ENCODE assay signal across 25 cellular contexts in genomic region chr5:137205237-137205636, GRCh38.
DNase-seq lines count a peak whose midpoint lies in the region; ATAC-seq and TF ChIP-seq lines count a peak whose summit lies in the region.
"Had no signal": no experiment of that assay in that cellular context is flagged by ENCODE, and none has a peak within 500 bp of the region (broad histone marks: within the 10 kb centered on the region; RNA-seq: fewer than 3 reads in every experiment).

No MANE protein-coding gene starts in this region.

- in situ Hi-C loops in brain microvascular endothelial cell (cut with HindIII; ENCODE audit: low pct_ligation_motif_present, low sequenced_read_pairs) = no loop called here

- 0 out of 2 replicates have a peak overlapping the region, but pooled peaks have one; percentile 56 for H3K4me2 ChIP-seq in SK-N-SH

- H3K4me3 ChIP-seq in SK-N-SH (ENCODE audit: low read depth in 2 of 2, low read length in 1 of 2) (no peak overlapping the region), brain microvascular endothelial cell (ENCODE audit: low read depth, low read length) (no peak overlapping the region)
- H3K4me3 ChIP-seq: mucosa of descending colon, psoas muscle, skin epidermis had no signal

- TF ChIP-seq CTCF in SK-N-SH (IDR thresholded peaks at IDR 0.05) (no peak), brain microvascular endothelial cell (IDR thresholded peaks at IDR 0.05; ENCODE audit: low read depth, low read length, missing control alignments) (no peak)

- CTCF ChIA-PET in SK-N-SH (lab: Yijun Ruan, JAX) = interaction anchor here (1.1 to 1.5 kb wide), 3 partner anchors 14 to 115 kb away, joined by 4 to 5 read pairs (median 4); no protein-coding TSS in a partner anchor

- ATAC-seq in SK-N-SH treated with all-trans-retinoic acid at 6 μM for 48 hours = no peak
- ATAC-seq in effector memory CD8-positive, alpha-beta T cell (replicated peaks) = no peak
- ATAC-seq: activated CD8-positive, alpha-beta T cell treated with anti-CD3 and anti-CD28 coated beads, Interleukin-2, amount 10 ng/mL, durations not matched to agents 7 days and 5 days; mucosa of descending colon; psoas muscle had no signal

- no peaks in the 10 kb centered on the region for H3K27me3 ChIP-seq in SK-N-SH (ENCODE audit: insufficient read depth)
- H3K27me3 ChIP-seq in brain microvascular endothelial cell (replicated peaks) = no peaks in the 10 kb centered on the region

- no peak for TF ChIP-seq EP300 in SK-N-SH (IDR thresholded peaks at IDR 0.05; ENCODE audit: borderline replicate concordance in 1 of 2, low read depth in 1 of 2, low read length in 1 of 2)

- no peaks in the 10 kb centered on the region for H3K4me1 Mint-ChIP-seq in effector memory CD8-positive, alpha-beta T cell (ENCODE audit: low read depth in 2 of 2)
- H3K4me1 Mint-ChIP-seq: immature natural killer cell had no signal

- H3K9ac ChIP-seq in SK-N-SH = no peak overlapping the region

- H3K27ac ChIP-seq in SK-N-SH (ENCODE audit: low read depth in 2 of 2, low read length in 1 of 2) = peak overlapping the region in 1 of 2 experiments; percentile 55; a peak in 1 of 4 replicates
- peak overlapping the region; percentile 16 for H3K27ac ChIP-seq in cingulate gyrus (ENCODE audit: low read depth, low read length)
- H3K27ac ChIP-seq in brain microvascular endothelial cell = no peak overlapping the region
- H3K27ac ChIP-seq: psoas muscle, skin epidermis had no signal

- H3F3A ChIP-seq in SK-N-SH (replicated peaks; ENCODE audit: insufficient read depth) = peaks cover 7% of the 10 kb centered on the region

- H3K9me2 ChIP-seq in SK-N-SH = no peaks in the 10 kb centered on the region

- no peak overlapping the region for H3K4me3 Mint-ChIP-seq in effector memory CD8-positive, alpha-beta T cell
- H3K4me3 Mint-ChIP-seq: activated CD8-positive, alpha-beta T cell treated with anti-CD3 and anti-CD28 coated beads, Interleukin-2, amount 10 ng/mL, durations not matched to agents 7 days and 5 days; immature natural killer cell; neural crest cell had no signal

- H3K27me3 Mint-ChIP-seq in effector memory CD8-positive, alpha-beta T cell = peaks cover 16% of the 10 kb centered on the region in 2 donors

- POLR2A ChIA-PET in SK-N-SH (lab: Yijun Ruan, JAX) = no interaction called here

- no peaks in the 10 kb centered on the region for H3K36me3 Mint-ChIP-seq in effector memory CD8-positive, alpha-beta T cell (ENCODE audit: insufficient read depth)
- H3K36me3 Mint-ChIP-seq: immature natural killer cell had no signal

- H3K79me2 ChIP-seq in SK-N-SH (ENCODE audit: insufficient read depth) = no peaks in the 10 kb centered on the region; the same call in 1 of the 2 replicates

- peaks cover 2 to 14% of the 10 kb centered on the region in 2 donors for H3K9me3 Mint-ChIP-seq in effector memory CD8-positive, alpha-beta T cell
- H3K9me3 Mint-ChIP-seq: neural crest cell had no signal

- H3K4me1 ChIP-seq in SK-N-SH (ENCODE audit: control insufficient read depth in 1 of 2, insufficient read depth in 2 of 2, low read depth in 1 of 2, low read length in 1 of 2) = peaks cover 4 to 11% of the 10 kb centered on the region in 2 experiments; a peak in 2 of 4 replicates

- no peaks in the 10 kb centered on the region for H4K20me1 ChIP-seq in SK-N-SH (ENCODE audit: insufficient read depth)

- 46% methylated on average over 4 of the region's 4 CpGs for WGBS in SK-N-SH (ENCODE audit: low lambda C conversion rate)

- TF ChIP-seq RAD21 in SK-N-SH (IDR thresholded peaks at IDR 0.05; ENCODE audit: low read length) = no peak

- DNase-seq in SK-N-SH (no peak), NCI-H69 (lab: John Stamatoyannopoulos, UW) (peak; percentile 94), pulmonary artery endothelial cell (ENCODE audit: low read depth, low spot score) (peak; percentile 2), brain microvascular endothelial cell (no peak)
- no peak for DNase-seq in activated CD4-positive, alpha-beta T cell treated with anti-CD3 and anti-CD28 coated beads, Interleukin-2, amount 50 U/mL, for 48 hours
- no peak for DNase-seq in effector memory CD8-positive, alpha-beta T cell
- DNase-seq: activated CD8-positive, alpha-beta T cell treated with anti-CD3 and anti-CD28 coated beads, Interleukin-2, amount 10 ng/mL, durations not matched to agents 7 days and 5 days; activated naive CD4-positive, alpha-beta T cell treated with Interleukin-2 at 50 U/mL for 16 hours; activated T-cell treated with anti-CD3 and anti-CD28 coated beads, Interleukin-2, amount 50 U/mL, for 1 hour; amygdala; GF-D8; immature natural killer cell; KG1; left ventricle myocardium superior; mucosa of descending colon; NCI-H2081 treated with DMSO at 0.1 percent for 48 hours; NCI-H526; psoas muscle; Right ventricle myocardium superior; stimulated activated naive CD4-positive, alpha-beta T cell; T-helper 1 cell had no signal

- no peak overlapping the region for H3K27ac Mint-ChIP-seq in effector memory CD8-positive, alpha-beta T cell
- H3K27ac Mint-ChIP-seq: activated CD8-positive, alpha-beta T cell treated with anti-CD3 and anti-CD28 coated beads, Interleukin-2, amount 10 ng/mL, durations not matched to agents 7 days and 5 days; immature natural killer cell had no signal

- H3K36me3 ChIP-seq in SK-N-SH (replicated peaks in 1 of 2; ENCODE audit: control insufficient read depth in 1 of 2, insufficient read depth in 2 of 2, low read length in 1 of 2) (no peaks in the 10 kb centered on the region), brain microvascular endothelial cell (replicated peaks) (no peaks in the 10 kb centered on the region)

- no peaks in the 10 kb centered on the region for H3K9me3 ChIP-seq in SK-N-SH
- H3K9me3 ChIP-seq: mucosa of descending colon, psoas muscle had no signal

- no peak overlapping the region for H2AFZ ChIP-seq in SK-N-SH (ENCODE audit: low read depth)

TF ChIP-seq in SK-N-SH, 30 proteins besides CTCF, POLR2A, EP300 and RAD21 (continues in another document):
- no peak for TF ChIP-seq USF2 (IDR thresholded peaks at IDR 0.05; ENCODE audit: borderline replicate concordance, low read depth, low read length)
- TF ChIP-seq IRF3 (IDR thresholded peaks at IDR 0.05; ENCODE audit: low read depth, low read length) = no peak
- TF ChIP-seq FOXJ3 (CRISPR knock-in tag; IDR thresholded peaks at IDR 0.05) = no peak
- no peak for TF ChIP-seq GABPA (IDR thresholded peaks at IDR 0.05; ENCODE audit: low read depth)
- no peak for TF ChIP-seq GATA2 (CRISPR knock-in tag; IDR thresholded peaks at IDR 0.05)
- TF ChIP-seq TEAD4 (IDR thresholded peaks at IDR 0.05; ENCODE audit: borderline replicate concordance, insufficient read depth) = no peak

TF ChIP-seq in SK-N-SH treated with all-trans-retinoic acid at 6 μM for 48 hours, 23 proteins besides CTCF, POLR2A, EP300 and RAD21:
- TF ChIP-seq ZFP30 (CRISPR knock-in tag; IDR thresholded peaks at IDR 0.05) (no peak), ZNF8 (CRISPR knock-in tag; IDR thresholded peaks at IDR 0.05) (no peak), BACH2 (CRISPR knock-in tag; IDR thresholded peaks at IDR 0.05; ENCODE audit: borderline replicate concordance) (no peak), RARB (CRISPR knock-in tag; IDR thresholded peaks at IDR 0.05) (no peak), ESRRG (CRISPR knock-in tag; IDR thresholded peaks at IDR 0.05) (no peak), ZNF565 (CRISPR knock-in tag; conservative IDR thresholded peaks at IDR 0.05; ENCODE audit: low read depth) (no peak), CREB5 (CRISPR knock-in tag; IDR thresholded peaks at IDR 0.05; ENCODE audit: low read depth) (no peak), CSRNP3 (CRISPR knock-in tag; IDR thresholded peaks at IDR 0.05) (no peak), GLIS3 (CRISPR knock-in tag; IDR thresholded peaks at IDR 0.05) (no peak), PPARA (CRISPR knock-in tag; IDR thresholded peaks at IDR 0.05; ENCODE audit: borderline replicate concordance) (no peak), TCF4 (CRISPR knock-in tag; IDR thresholded peaks at IDR 0.05; ENCODE audit: borderline replicate concordance) (no peak), ARNTL (CRISPR knock-in tag; IDR thresholded peaks at IDR 0.05; ENCODE audit: borderline replicate concordance, low read depth) (no peak), TOX (CRISPR knock-in tag; IDR thresholded peaks at IDR 0.05; ENCODE audit: borderline replicate concordance) (no peak), CSDC2 (CRISPR knock-in tag; IDR thresholded peaks at IDR 0.05) (no peak), OSR1 (CRISPR knock-in tag; IDR thresholded peaks at IDR 0.05) (no peak), SNAI2 (CRISPR knock-in tag; IDR thresholded peaks at IDR 0.05) (no peak), ZNF70 (CRISPR knock-in tag; IDR thresholded peaks at IDR 0.05) (no peak)

Comparison
In these comparisons a context has a peak if more than half of its experiments do, and no peak if none do; other contexts are left out.
1. DNase-seq: peak in NCI-H69 (single experiment) and pulmonary artery endothelial cell (single experiment); none in SK-N-SH (single experiment), brain microvascular endothelial cell (single experiment), activated CD4-positive, alpha-beta T cell treated with anti-CD3 and anti-CD28 coated beads, Interleukin-2, amount 50 U/mL, for 48 hours (0 of 2) and effector memory CD8-positive, alpha-beta T cell (0 of 3).